Comparison of ENCODE assay signal across 25 cellular contexts in genomic region chr9:96813607-96814006, GRCh38.
"Had no signal": no experiment of that assay in that cellular context is flagged by ENCODE, and none has a peak within 500 bp of the region (broad histone marks: within the 10 kb centered on the region; RNA-seq: fewer than 3 reads in every experiment).

No MANE protein-coding gene starts in this region.

- H3K27me3 ChIP-seq: colonic mucosa, esophagus squamous epithelium, gastrocnemius medialis, heart right ventricle, left lung had no signal

- H3K36me3 ChIP-seq: colonic mucosa, lower lobe of right lung had no signal

- DNase-seq: colonic mucosa; cortex of kidney; effector CD4-positive, alpha-beta T cell; effector memory CD4-positive, alpha-beta T cell; erythroblast; esophagus squamous epithelium; foreskin fibroblast; foreskin melanocyte; gastrocnemius medialis; glutamatergic neuron; head of caudate nucleus; heart right ventricle; hippocampal formation; left cardiac atrium; left lung; left ventricle myocardium superior; lower lobe of right lung; mesenchymal stem cell; mucosa of descending colon; naive B cell had no signal

- H3K4me1 ChIP-seq: colonic mucosa, esophagus squamous epithelium, gastrocnemius medialis, heart right ventricle, left lung, lower lobe of right lung had no signal

- ATAC-seq: esophagus mucosa, gastrocnemius medialis, heart right ventricle, left cardiac atrium, left lung, left ventricle myocardium superior, lower lobe of right lung, mucosa of descending colon had no signal

- H3K27ac ChIP-seq: colonic mucosa, epithelial cell of prostate, esophagus squamous epithelium, gastrocnemius medialis, heart right ventricle, left lung, lower lobe of right lung had no signal

- H3K4me3 ChIP-seq: colonic mucosa, esophagus squamous epithelium, gastrocnemius medialis, heart right ventricle, left lung, lower lobe of right lung, mucosa of descending colon had no signal

- FAIRE-seq: endometrium, islet of Langerhans, keratinocyte had no signal
